In genomic region chr3:186682734-186683133, GRCh38 we compare ENCODE assay signal across 37 cellular contexts. TPM values are rescaled to one million over a fixed set of nuclear protein-coding genes. Genes with fewer than 3 reads are reported as not detected.
"Had no signal": no experiment of that assay in that cellular context is flagged by ENCODE, and none has a peak within 500 bp of the region (broad histone marks: within the 10 kb centered on the region; RNA-seq: fewer than 3 reads in every experiment).

No MANE protein-coding gene starts in this region.

- H3K36me3 ChIP-seq: adrenal gland, brain microvascular endothelial cell, breast epithelium had no signal

- DNase-seq: activated B cell treated with CpG ODN at 0.5 μM for 24 hours; activated CD4-positive, alpha-beta memory T cell treated with anti-CD3 and anti-CD28 coated beads for 36 hours; activated CD4-positive, alpha-beta T cell treated with anti-CD3 and anti-CD28 coated beads for 4 hours; activated CD4-positive, alpha-beta T cell treated with anti-CD3 and anti-CD28 coated beads, Interleukin-2, amount 10 ng/mL, durations not matched to agents 24 days and 14 days; activated CD4-positive, alpha-beta T cell treated with anti-CD3 and anti-CD28 coated beads, Interleukin-2, amount 50 U/mL, for 1 hour; activated CD4-positive, alpha-beta T cell treated with anti-CD3 and anti-CD28 coated beads, Interleukin-2, amount 50 U/mL, for 4 hours; activated CD4-positive, CD25-positive, alpha-beta regulatory T cell treated with anti-CD3 and anti-CD28 coated beads, Interleukin-2, amount 50 U/mL, for 72 hours; activated CD8-positive, alpha-beta memory T cell treated with anti-CD3 and anti-CD28 coated beads, Interleukin-2, amount 50 U/mL, for 4 hours; activated CD8-positive, alpha-beta T cell treated with anti-CD3 and anti-CD28 coated beads for 36 hours; activated effector memory CD4-positive, alpha-beta T cell treated with anti-CD3 and anti-CD28 coated beads, Interleukin-2, amount 50 U/mL, for 16 hours; activated gamma-delta T cell treated with Interleukin-2 at 50 U/mL for 16 hours; activated naive CD4-positive, alpha-beta T cell; activated naive CD4-positive, alpha-beta T cell treated with anti-CD3 and anti-CD28 coated beads for 36 hours; activated naive CD4-positive, alpha-beta T cell treated with anti-CD3 and anti-CD28 coated beads, Interleukin-2, amount 50 U/mL, for 16 hours; activated naive CD8-positive, alpha-beta T cell treated with anti-CD3 and anti-CD28 coated beads for 36 hours; activated T-cell treated with anti-CD3 and anti-CD28 coated beads for 4 hours; activated T-cell treated with anti-CD3 and anti-CD28 coated beads, Interleukin-2, amount 50 U/mL, for 1 hour; activated T-cell treated with anti-CD3 and anti-CD28 coated beads, Interleukin-2, amount 50 U/mL, for 4 hours; activated T-cell treated with anti-CD3 and anti-CD28 coated beads, Interleukin-2, amount 50 U/mL, for 72 hours; adrenal gland; amniotic stem cell; aorta; body of pancreas; brain microvascular endothelial cell; central memory CD4-positive, alpha-beta T cell; T-helper 2 cell; T-helper 9 cell had no signal

- H3K4me1 ChIP-seq: adrenal gland, body of pancreas, breast epithelium had no signal

- ATAC-seq: activated CD8-positive, alpha-beta T cell treated with anti-CD3 and anti-CD28 coated beads for 36 hours; activated naive CD4-positive, alpha-beta T cell treated with anti-CD3 and anti-CD28 coated beads, Interleukin-2, amount 50 U/mL, for 72 hours; activated T-cell treated with anti-CD3 and anti-CD28 coated beads, Interleukin-2, amount 50 U/mL, for 4 hours; activated T-cell treated with anti-CD3 and anti-CD28 coated beads, Interleukin-2, amount 50 U/mL, for 72 hours; activated T-helper 17 cell treated with anti-CD3 and anti-CD28 coated beads, Interleukin-2, amount 50 U/mL, for 72 hours; body of pancreas had no signal

- H3K9me3 ChIP-seq: adrenal gland, body of pancreas had no signal

- H3K27me3 ChIP-seq: body of pancreas, brain microvascular endothelial cell, breast epithelium had no signal

- FAIRE-seq: astrocyte, TTC549 had no signal

- H3K4me3 ChIP-seq: adrenal gland, body of pancreas, breast epithelium had no signal

- H3K27ac ChIP-seq: adrenal gland, body of pancreas, brain microvascular endothelial cell, breast epithelium, VCaP had no signal

RNA-seq across cellular contexts. Expression of gene HRG, which starts 16.9 kb away (rescaled TPM):
- total RNA-seq: activated B cell treated with CpG ODN at 0.5 μM for 24 hours; activated CD4-positive, alpha-beta memory T cell treated with anti-CD3 and anti-CD28 coated beads for 36 hours; activated CD4-positive, alpha-beta T cell treated with anti-CD3 and anti-CD28 coated beads, Interleukin-2, amount 10 ng/mL, durations not matched to agents 24 days and 14 days; activated CD8-positive, alpha-beta memory T cell treated with anti-CD3 and anti-CD28 coated beads for 36 hours; activated CD8-positive, alpha-beta T cell treated with anti-CD3 and anti-CD28 coated beads for 36 hours; activated naive CD4-positive, alpha-beta T cell treated with anti-CD3 and anti-CD28 coated beads for 36 hours; activated naive CD4-positive, alpha-beta T cell treated with anti-CD3 and anti-CD28 coated beads, Interleukin-2, amount 50 U/mL, for 72 hours; activated naive CD8-positive, alpha-beta T cell treated with anti-CD3 and anti-CD28 coated beads for 36 hours; activated T-cell treated with anti-CD3 and anti-CD28 coated beads, Interleukin-2, amount 50 U/mL, for 4 hours; activated T-cell treated with anti-CD3 and anti-CD28 coated beads, Interleukin-2, amount 50 U/mL, for 72 hours; activated T-helper 1 cell treated with anti-CD3 and anti-CD28 coated beads, Interleukin-12 subunit alpha, Interleukin-12 subunit beta, Interleukin-2, Interleukin-4 antibody, amounts not matched to agents 30 ng/mL and 10 ng/mL and 1 ng/mL, durations not matched to agents 14 hours and 24 hours and 36 hours; activated T-helper 17 cell treated with anti-CD3 and anti-CD28 coated beads, Interleukin-2, amount 50 U/mL, for 72 hours; aorta; astrocyte; body of pancreas; breast epithelium; cardiac septum; cerebellum had no signal
- polyA plus RNA-seq: aorta had no signal

RNA-seq across cellular contexts. Expression of gene KNG1, which starts 34.4 kb away (rescaled TPM):
- total RNA-seq: activated B cell treated with CpG ODN at 0.5 μM for 24 hours; activated CD4-positive, alpha-beta memory T cell treated with anti-CD3 and anti-CD28 coated beads for 36 hours; activated CD4-positive, alpha-beta T cell treated with anti-CD3 and anti-CD28 coated beads, Interleukin-2, amount 10 ng/mL, durations not matched to agents 24 days and 14 days; activated CD8-positive, alpha-beta memory T cell treated with anti-CD3 and anti-CD28 coated beads for 36 hours; activated CD8-positive, alpha-beta T cell treated with anti-CD3 and anti-CD28 coated beads for 36 hours; activated naive CD4-positive, alpha-beta T cell treated with anti-CD3 and anti-CD28 coated beads for 36 hours; activated naive CD4-positive, alpha-beta T cell treated with anti-CD3 and anti-CD28 coated beads, Interleukin-2, amount 50 U/mL, for 72 hours; activated naive CD8-positive, alpha-beta T cell treated with anti-CD3 and anti-CD28 coated beads for 36 hours; activated T-cell treated with anti-CD3 and anti-CD28 coated beads, Interleukin-2, amount 50 U/mL, for 72 hours; activated T-helper 1 cell treated with anti-CD3 and anti-CD28 coated beads, Interleukin-12 subunit alpha, Interleukin-12 subunit beta, Interleukin-2, Interleukin-4 antibody, amounts not matched to agents 30 ng/mL and 10 ng/mL and 1 ng/mL, durations not matched to agents 14 hours and 24 hours and 36 hours; activated T-helper 17 cell treated with anti-CD3 and anti-CD28 coated beads, Interleukin-2, amount 50 U/mL, for 72 hours; aorta; astrocyte; body of pancreas; cardiac septum; cerebellum had no signal
- polyA plus RNA-seq: aorta had no signal

RNA-seq across cellular contexts. Expression of gene FETUB, which starts 42.5 kb away (rescaled TPM):
- total RNA-seq: activated B cell treated with CpG ODN at 0.5 μM for 24 hours; activated CD4-positive, alpha-beta memory T cell treated with anti-CD3 and anti-CD28 coated beads for 36 hours; activated CD4-positive, alpha-beta T cell treated with anti-CD3 and anti-CD28 coated beads, Interleukin-2, amount 10 ng/mL, durations not matched to agents 24 days and 14 days; activated CD8-positive, alpha-beta memory T cell treated with anti-CD3 and anti-CD28 coated beads for 36 hours; activated CD8-positive, alpha-beta T cell treated with anti-CD3 and anti-CD28 coated beads for 36 hours; activated naive CD4-positive, alpha-beta T cell treated with anti-CD3 and anti-CD28 coated beads for 36 hours; activated naive CD4-positive, alpha-beta T cell treated with anti-CD3 and anti-CD28 coated beads, Interleukin-2, amount 50 U/mL, for 72 hours; activated naive CD8-positive, alpha-beta T cell treated with anti-CD3 and anti-CD28 coated beads for 36 hours; activated T-cell treated with anti-CD3 and anti-CD28 coated beads, Interleukin-2, amount 50 U/mL, for 4 hours; activated T-cell treated with anti-CD3 and anti-CD28 coated beads, Interleukin-2, amount 50 U/mL, for 72 hours; activated T-helper 1 cell treated with anti-CD3 and anti-CD28 coated beads, Interleukin-12 subunit alpha, Interleukin-12 subunit beta, Interleukin-2, Interleukin-4 antibody, amounts not matched to agents 30 ng/mL and 10 ng/mL and 1 ng/mL, durations not matched to agents 14 hours and 24 hours and 36 hours; activated T-helper 17 cell treated with anti-CD3 and anti-CD28 coated beads, Interleukin-2, amount 50 U/mL, for 72 hours; adrenal gland; aorta; astrocyte; body of pancreas; breast epithelium; cardiac septum; cerebellum had no signal
- polyA plus RNA-seq: adrenal gland, aorta had no signal
